In the genomic region with DNA sequence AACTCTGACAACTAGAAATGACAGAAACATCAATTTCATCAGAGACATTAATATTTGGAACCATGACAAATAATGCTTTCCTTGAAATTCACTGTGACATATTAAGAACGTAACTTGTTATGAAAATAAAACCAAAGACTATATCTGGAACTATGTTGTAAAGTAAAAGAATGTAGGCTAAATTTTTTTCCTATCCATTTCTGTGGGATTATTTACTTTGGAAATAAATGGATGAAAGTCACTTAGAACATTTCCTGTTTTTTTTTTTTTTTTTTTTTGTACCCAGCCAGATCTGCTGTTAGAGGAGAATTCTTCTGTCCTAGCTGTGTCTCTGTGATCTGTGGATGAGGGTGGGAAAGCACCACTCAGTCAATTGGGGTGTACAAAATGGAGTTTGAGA, we compare ENCODE assay signal across 17 cellular contexts.
DNase-seq lines count a peak whose midpoint lies in the region; ATAC-seq, FAIRE-seq and TF ChIP-seq lines count a peak whose summit lies in the region.
"Had no signal": no experiment of that assay in that cellular context is flagged by ENCODE, and none has a peak within 500 bp of the region (broad histone marks: within the 10 kb centered on the region; RNA-seq: fewer than 3 reads in every experiment).

No MANE protein-coding gene starts in this region.

- no peaks in the 10 kb centered on the region for H3K27me3 Mint-ChIP-seq in chondrocyte (ENCODE audit: low read depth)
- no peaks in the 10 kb centered on the region for H3K27me3 Mint-ChIP-seq in osteocyte (ENCODE audit: unreplicated experiment)

- dilution Hi-C loops in IMR-90 (cut with HindIII; ENCODE audit: low sequenced_read_pairs, unreplicated experiment) = no loop called here

- peak overlapping the region; percentile 81; the same call in 1 of the 2 replicates for H3K14ac ChIP-seq in IMR-90 (replicated peaks; ENCODE audit: low read depth, low read length)

- no peak overlapping the region for H2BK5ac ChIP-seq in IMR-90 (ENCODE audit: low read depth, low read length, poor library complexity, severe bottlenecking)

- H3K79me2 ChIP-seq in fibroblast of lung (ENCODE audit: control insufficient read depth, insufficient read depth, low read length) = no peaks in the 10 kb centered on the region

- no peaks in the 10 kb centered on the region; the same call in 1 of the 2 replicates for H3K9me1 ChIP-seq in IMR-90 (ENCODE audit: insufficient read depth, low read length)

- H3K4me3 Mint-ChIP-seq in chondrocyte (ENCODE audit: unreplicated experiment) (no peak overlapping the region), osteocyte (ENCODE audit: unreplicated experiment) (no peak overlapping the region)

- no peak overlapping the region for H3K4ac ChIP-seq in IMR-90 (ENCODE audit: low read depth, low read length)

- H3K36me3 Mint-ChIP-seq in chondrocyte (ENCODE audit: low read depth) = peaks cover 4% of the 10 kb centered on the region
- H3K36me3 Mint-ChIP-seq in osteocyte (ENCODE audit: unreplicated experiment) = peaks cover 11% of the 10 kb centered on the region

- H2AK9ac ChIP-seq in IMR-90 (replicated peaks; ENCODE audit: low read depth, low read length, poor library complexity) = no peak overlapping the region

- intact Hi-C loops in IMR-90 (cut with micrococcal nuclease) = no loop called here

- H3K79me1 ChIP-seq in IMR-90 (ENCODE audit: low read depth in 1 of 2, low read length in 2 of 2) = no peaks in the 10 kb centered on the region

- POLR2A ChIA-PET in IMR-90 (lab: Charles Lee; ENCODE audit: unreplicated experiment) = no interaction called here

- FAIRE-seq in RCC 7860 (lab: Jason Lieb, UNC) = no peak
- FAIRE-seq: G401.6 had no signal

- H3K27ac Mint-ChIP-seq in chondrocyte (ENCODE audit: unreplicated experiment) = peak overlapping the region; percentile 38
- H3K27ac Mint-ChIP-seq in osteocyte (ENCODE audit: unreplicated experiment) = peak overlapping the region; percentile 99

- H3K9ac ChIP-seq in IMR-90 (ENCODE audit: low read depth, low read length) (no peak overlapping the region), fibroblast of lung (ENCODE audit: insufficient read depth, low read length) (no peak overlapping the region)

- ATAC-seq in IMR-90 (ENCODE audit: low read depth) = no peak

- H3K23ac ChIP-seq in IMR-90 (ENCODE audit: low read depth, low read length) = peak overlapping the region; percentile 84; the same call in 1 of the 2 replicates

- H3K27ac ChIP-seq in IMR-90 (ENCODE audit: insufficient read depth, low read length) = no peak overlapping the region
- H3K27ac ChIP-seq in fibroblast of lung (ENCODE audit: insufficient read depth, low read length) = no peak overlapping the region

- H4K20me1 ChIP-seq in IMR-90 (ENCODE audit: insufficient read depth, low read length) (no peaks in the 10 kb centered on the region), fibroblast of lung (ENCODE audit: control insufficient read depth, extremely low read depth, insufficient read depth, low read length) (no peaks in the 10 kb centered on the region)

- H3K4me3 ChIP-seq in IMR-90 (ENCODE audit: insufficient read depth, low read depth, low read length) = no peak overlapping the region
- H3K4me3 ChIP-seq in fibroblast of lung (replicated peaks in 1 of 4; ENCODE audit: control extremely low read depth in 1 of 4, insufficient read depth in 1 of 4, low read depth in 3 of 4, low read length in 4 of 4) = no peak overlapping the region
- H3K4me3 ChIP-seq: HAP-1 had no signal

- no TSS peak for BruUV-seq in IMR-90 (replicated peaks; lab: Mats Ljungman, UMichigan)

- H3K4me2 ChIP-seq in IMR-90 (ENCODE audit: low read depth, low read length) (no peak overlapping the region), fibroblast of lung (ENCODE audit: extremely low read depth, insufficient read depth, low read length) (peak overlapping the region; percentile 3)

- peak overlapping the region in 1 of 2 experiments; percentile 81; a peak in 2 of 4 replicates for H4K8ac ChIP-seq in IMR-90 (ENCODE audit: low read depth in 2 of 2, low read length in 2 of 2)

- no peak for TF ChIP-seq POLR2A in IMR-90 (IDR thresholded peaks at IDR 0.05; ENCODE audit: low read depth, low read length)

- TF ChIP-seq CTCF in IMR-90 (conservative IDR thresholded peaks at IDR 0.05; ENCODE audit: low read depth, low read length) (no peak), chondrocyte (IDR thresholded peaks at IDR 0.05) (no peak), fibroblast of lung (conservative IDR thresholded peaks at IDR 0.05 in 1 of 2, IDR thresholded peaks at IDR 0.05 in 1 of 2; ENCODE audit: low read depth in 1 of 2, low read length in 2 of 2) (no peak), osteocyte (IDR thresholded peaks at IDR 0.05) (no peak)

- H2AFZ ChIP-seq in IMR-90 (replicated peaks; ENCODE audit: low read length, poor library complexity) = no peak overlapping the region
- H2AFZ ChIP-seq in fibroblast of lung (ENCODE audit: low read length) = no peak overlapping the region

- TF ChIP-seq RAD21 in IMR-90 (IDR thresholded peaks at IDR 0.05; ENCODE audit: low read length) = no peak

- WGBS in IMR-90 (ENCODE audit: extremely low coverage in 2 of 2, insufficient read length in 1 of 2), 2 experiments = no CpG with 5 or more reads among the region's 1 CpG

- H3K9me3 ChIP-seq in IMR-90 (ENCODE audit: control insufficient read depth, insufficient read depth, low read length) = peaks cover 3% of the 10 kb centered on the region; the same call in 1 of the 2 replicates
- no peaks in the 10 kb centered on the region for H3K9me3 ChIP-seq in fibroblast of lung (ENCODE audit: control insufficient read depth, insufficient read depth, low read depth, low read length)

- H3K56ac ChIP-seq in IMR-90 (ENCODE audit: extremely low read depth, insufficient read depth, low read length) = no peak overlapping the region

- no peaks in the 10 kb centered on the region for H3K36me3 ChIP-seq in IMR-90 (ENCODE audit: control insufficient read depth, insufficient read depth, low read length)
- no peaks in the 10 kb centered on the region for H3K36me3 ChIP-seq in fibroblast of lung (ENCODE audit: control insufficient read depth, insufficient read depth, low read length)
- H3K36me3 ChIP-seq: HAP-1 had no signal

- peak overlapping the region; percentile 80; the same call in 1 of the 2 replicates for H3K18ac ChIP-seq in IMR-90 (ENCODE audit: low read depth, low read length)

- H3K9me3 Mint-ChIP-seq in chondrocyte (ENCODE audit: low read depth) (no peaks in the 10 kb centered on the region), osteocyte (ENCODE audit: unreplicated experiment) (peaks cover 14% of the 10 kb centered on the region)

- DNase-seq in IMR-90 (peak; percentile 24), chondrocyte (ENCODE audit: low spot score) (no peak), fibroblast of lung (ENCODE audit: low read depth in 2 of 2) (peak in 1 of 2 donors; percentile 20), osteocyte (ENCODE audit: extremely low spot score, unreplicated experiment) (no peak), RCC 7860 (ENCODE audit: low spot score) (no peak), NCI-H2107 (lab: John Stamatoyannopoulos, UW) (no peak), kidney glomerular epithelial cell (lab: John Stamatoyannopoulos, UW) (no peak)
- DNase-seq in effector CD4-positive, alpha-beta T cell = no peak
- DNase-seq: C1 segment of cervical spinal cord; DMS79 treated with DMSO at 0.1 percent for 48 hours; NCI-H187; NCI-H446; NCI-H69; NK-92 treated with Interleukin-12 subunit alpha and Interleukin-12 subunit beta, amount 100 ng/mL, for 24 hours; RPMI8226 had no signal

- peaks cover 72% of the 10 kb centered on the region for H3K4me1 Mint-ChIP-seq in chondrocyte (ENCODE audit: low read depth)
- peaks cover 81% of the 10 kb centered on the region for H3K4me1 Mint-ChIP-seq in osteocyte (ENCODE audit: unreplicated experiment)

- H2AK5ac ChIP-seq in IMR-90 (ENCODE audit: low read depth, low read length) = no peak overlapping the region

- H2BK15ac ChIP-seq in IMR-90 (ENCODE audit: low read depth, low read length) = no peak overlapping the region

- H2BK20ac ChIP-seq in IMR-90 (ENCODE audit: low read depth, low read length) = peak overlapping the region; percentile 67; the same call in 1 of the 2 replicates

- in situ Hi-C loops in IMR-90 (cut with MboI; ENCODE audit: low sequenced_read_pairs) = loop anchor here (5.0 kb wide), 1 partner anchor 255 kb away; a partner anchor contains a TSS

- H2BK120ac ChIP-seq in IMR-90 (ENCODE audit: low read depth, low read length) = peak overlapping the region; percentile 78; the same call in 1 of the 2 replicates

- H3K27me3 ChIP-seq in IMR-90 (ENCODE audit: control insufficient read depth, insufficient read depth, low read length) (no peaks in the 10 kb centered on the region), fibroblast of lung (ENCODE audit: control insufficient read depth, insufficient read depth, low read length) (no peaks in the 10 kb centered on the region)

- no peak overlapping the region for H4K91ac ChIP-seq in IMR-90 (ENCODE audit: insufficient read depth, low read depth, low read length)

- CTCF ChIA-PET in IMR-90 (lab: Yijun Ruan, JAX) = no interaction called here

- no peak overlapping the region for H4K5ac ChIP-seq in IMR-90 (ENCODE audit: low read depth, low read length)

- H3K4me1 ChIP-seq in IMR-90 (ENCODE audit: control insufficient read depth, insufficient read depth, low read length) (peaks cover 6% of the 10 kb centered on the region), fibroblast of lung (ENCODE audit: control insufficient read depth, extremely low read depth, insufficient read depth, low read length) (peaks cover 9% of the 10 kb centered on the region)

TF ChIP-seq in IMR-90, 13 proteins besides CTCF, POLR2A, EP300 and RAD21:
- no peak for TF ChIP-seq RFX5 (IDR thresholded peaks at IDR 0.05; ENCODE audit: low read depth, low read length)
- TF ChIP-seq NFE2L2 (IDR thresholded peaks at IDR 0.05; ENCODE audit: low read depth, low read length) = no peak
- no peak for TF ChIP-seq MAFK (IDR thresholded peaks at IDR 0.05; ENCODE audit: low read depth, low read length)
- no peak for TF ChIP-seq BHLHE40 (IDR thresholded peaks at IDR 0.05; ENCODE audit: low read depth, low read length)
- no peak for TF ChIP-seq MXI1 (IDR thresholded peaks at IDR 0.05; ENCODE audit: borderline replicate concordance, low read depth, low read length)
- no peak for TF ChIP-seq CEBPB (IDR thresholded peaks at IDR 0.05; ENCODE audit: low read depth, low read length)
- no peak for TF ChIP-seq MAZ (IDR thresholded peaks at IDR 0.05; ENCODE audit: borderline replicate concordance, low read depth, low read length)
